In the genomic region with DNA sequence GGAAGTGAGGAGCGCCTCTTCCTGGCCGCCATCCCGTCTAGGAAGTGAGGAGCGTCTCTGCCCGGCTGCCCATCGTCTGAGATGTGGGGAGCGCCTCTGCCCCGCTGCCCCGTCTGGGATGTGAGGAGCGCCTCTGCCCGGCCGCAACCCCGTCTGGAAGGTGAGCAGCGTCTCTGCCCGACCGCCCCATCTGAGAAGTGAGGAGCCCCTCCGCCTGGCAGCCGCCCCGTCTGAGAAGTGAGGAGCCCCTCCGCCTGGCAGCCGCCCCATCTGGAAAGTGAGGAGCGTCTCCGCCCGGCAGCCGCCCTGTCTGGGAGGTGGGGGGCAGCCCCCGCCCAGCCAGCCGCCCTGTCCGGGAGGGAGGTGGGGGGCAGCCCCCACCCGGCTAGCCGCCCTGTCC, we compare ENCODE assay signal across 4 cellular contexts. TPM values are rescaled to one million over a fixed set of nuclear protein-coding genes. Genes with fewer than 3 reads are reported as not detected.
"Had no signal": no experiment of that assay in that cellular context is flagged by ENCODE, and none has a peak within 500 bp of the region (broad histone marks: within the 10 kb centered on the region; RNA-seq: fewer than 3 reads in every experiment).

No MANE protein-coding gene starts in this region.

RNA-seq across cellular contexts. Expression of a gene that starts 14.4 kb away (rescaled TPM):
- total RNA-seq: LHCN-M2, M059J, MCF 10A, NCI-H460 had no signal

RNA-seq across cellular contexts. Expression of a gene that starts 27.0 kb away (rescaled TPM):
- total RNA-seq: LHCN-M2, MCF 10A, NCI-H460 had no signal
